In the genomic region with DNA sequence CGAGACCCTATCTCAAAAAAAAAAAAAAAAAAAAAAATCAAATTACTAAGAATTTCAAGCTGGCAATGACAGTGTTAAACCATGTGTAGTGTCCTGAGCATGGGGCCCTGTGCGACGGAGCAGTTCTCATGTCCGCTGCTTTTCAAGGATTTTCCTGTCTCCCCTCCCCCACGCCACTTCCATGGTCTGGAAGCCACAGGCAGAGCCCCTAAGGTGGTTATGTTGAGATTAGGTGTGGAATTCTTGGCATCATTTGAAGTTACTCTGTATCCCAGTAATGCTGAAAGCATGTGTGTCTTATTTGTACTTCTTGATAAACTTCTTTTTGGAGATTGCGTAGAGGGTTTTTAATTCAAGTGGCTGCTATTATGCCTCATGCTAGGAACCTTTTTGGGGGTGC, we compare ENCODE assay signal across 14 cellular contexts.
A peak's percentile ranks its signal among the peaks of the same experiment; 100 is the strongest.
DNase-seq lines count a peak whose midpoint lies in the region; ATAC-seq and TF ChIP-seq lines count a peak whose summit lies in the region.
"Had no signal": no experiment of that assay in that cellular context is flagged by ENCODE, and none has a peak within 500 bp of the region (broad histone marks: within the 10 kb centered on the region; RNA-seq: fewer than 3 reads in every experiment).

No MANE protein-coding gene starts in this region.

- no peak for ATAC-seq in activated CD4-positive, alpha-beta T cell treated with anti-CD3 and anti-CD28 coated beads for 36 hours
- ATAC-seq in HG03108 (IDR thresholded peaks at IDR 0.05; ENCODE audit: unreplicated experiment): no peak

- POLR2A ChIA-PET in activated CD4-positive, alpha-beta T cell treated with anti-CD3 and anti-CD28 coated beads for 36 hours (lab: Charles Lee): interaction anchor here (1.0 kb wide), 1 partner anchor 80 kb away, joined by 4 read pairs; no protein-coding TSS in a partner anchor
- POLR2A ChIA-PET in Caco-2 (lab: Charles Lee): interaction anchor here (0.6 kb wide), 2 partner anchors 65 to 111 kb away, joined by 3 to 5 read pairs; partner anchors contain the start of gene PFKFB3

- peak overlapping the region; percentile 78 for H3K27ac Mint-ChIP-seq in activated CD4-positive, alpha-beta T cell treated with anti-CD3 and anti-CD28 coated beads for 36 hours
- H3K27ac Mint-ChIP-seq in Caco-2 (ENCODE audit: unreplicated experiment): no peak overlapping the region
- peak overlapping the region in 2 of 3 experiments; percentile 23 to 34 for H3K27ac Mint-ChIP-seq in nephron

- H3K27me3 ChIP-seq in Caco-2 (replicated peaks; ENCODE audit: control insufficient read depth, insufficient read depth, low read length): no peaks in the 10 kb centered on the region
- H3K27me3 ChIP-seq: BE2C, ovary, right lobe of liver had no signal

- peaks cover 12% of the 10 kb centered on the region for H3K9me3 ChIP-seq in Caco-2
- H3K9me3 ChIP-seq: BE2C, ovary, right lobe of liver had no signal

- CTCF ChIA-PET in activated CD4-positive, alpha-beta T cell treated with anti-CD3 and anti-CD28 coated beads for 36 hours (lab: Charles Lee): interaction anchor here (1.4 kb wide), 1 partner anchor 14 kb away, joined by 3 read pairs; no protein-coding TSS in a partner anchor
- CTCF ChIA-PET in Caco-2 (lab: Charles Lee): no interaction called here

- H3K36me3 Mint-ChIP-seq in activated CD4-positive, alpha-beta T cell treated with anti-CD3 and anti-CD28 coated beads for 36 hours (ENCODE audit: low read depth): peaks cover 11% of the 10 kb centered on the region
- no peaks in the 10 kb centered on the region for H3K36me3 Mint-ChIP-seq in Caco-2 (ENCODE audit: insufficient read depth, unreplicated experiment)
- H3K36me3 Mint-ChIP-seq in nephron (ENCODE audit: low read depth): no peaks in the 10 kb centered on the region

- TF ChIP-seq CTCF in Caco-2 (IDR thresholded peaks at IDR 0.05; ENCODE audit: insufficient read depth in 1 of 2, low read depth in 1 of 2, low read length in 1 of 2, severe bottlenecking in 1 of 2, unreplicated experiment in 1 of 2) (no peak), nephron (IDR thresholded peaks at IDR 0.05; ENCODE audit: unreplicated experiment in 3 of 3) (no peak)

- intact Hi-C loops in activated CD4-positive, alpha-beta T cell treated with anti-CD3 and anti-CD28 coated beads for 36 hours (cut with DNase I, micrococcal nuclease): no loop called here
- intact Hi-C loops in Caco-2 (cut with micrococcal nuclease; ENCODE audit: unreplicated experiment): no loop called here

- no peak overlapping the region for H3K4me3 Mint-ChIP-seq in activated CD4-positive, alpha-beta T cell treated with anti-CD3 and anti-CD28 coated beads for 36 hours
- H3K4me3 Mint-ChIP-seq in Caco-2 (ENCODE audit: unreplicated experiment) (no peak overlapping the region), nephron (no peak overlapping the region)

- DNase-seq in activated CD4-positive, alpha-beta T cell treated with anti-CD3 and anti-CD28 coated beads for 36 hours: no peak
- no peak for DNase-seq in activated CD4-positive, alpha-beta T cell treated with anti-CD3 and anti-CD28 coated beads, Interleukin-2, amount 50 U/mL, for 48 hours
- DNase-seq in Caco-2 (peak; percentile 50 to 53), astrocyte of the hippocampus (ENCODE audit: low read depth, low spot score) (peak; percentile 57), activated gamma-delta T cell (lab: John Stamatoyannopoulos, UW) (no peak), NAMALWA (ENCODE audit: low spot score) (no peak)
- DNase-seq: BE2C, NCI-H1092, NCI-H2081, ovary, right lobe of liver had no signal

- BruUV-seq in Caco-2 (replicated peaks; lab: Mats Ljungman, UMichigan): no TSS peak

- peaks cover 54% of the 10 kb centered on the region for H3K4me1 Mint-ChIP-seq in activated CD4-positive, alpha-beta T cell treated with anti-CD3 and anti-CD28 coated beads for 36 hours
- H3K4me1 Mint-ChIP-seq in Caco-2 (ENCODE audit: low read depth, unreplicated experiment): peaks cover 7% of the 10 kb centered on the region
- peaks cover 9% of the 10 kb centered on the region for H3K4me1 Mint-ChIP-seq in nephron

- peaks cover 14% of the 10 kb centered on the region for H3K4me1 ChIP-seq in Caco-2
- H3K4me1 ChIP-seq: BE2C had no signal

- no peak overlapping the region for H3K4me3 ChIP-seq in Caco-2 (ENCODE audit: low read depth, low read length)
- H3K4me3 ChIP-seq: ovary, right lobe of liver, SK-N-MC had no signal

- no peaks in the 10 kb centered on the region for H3K36me3 ChIP-seq in Caco-2 (ENCODE audit: control insufficient read depth, insufficient read depth, low read length)
- H3K36me3 ChIP-seq: BE2C, ovary, right lobe of liver had no signal

- H3K27me3 Mint-ChIP-seq in activated CD4-positive, alpha-beta T cell treated with anti-CD3 and anti-CD28 coated beads for 36 hours: no peaks in the 10 kb centered on the region
- no peaks in the 10 kb centered on the region for H3K27me3 Mint-ChIP-seq in Caco-2 (ENCODE audit: insufficient read depth, unreplicated experiment)
- H3K27me3 Mint-ChIP-seq in nephron (ENCODE audit: low read depth): peaks cover 3% of the 10 kb centered on the region

- no peaks in the 10 kb centered on the region for H3K9me3 Mint-ChIP-seq in activated CD4-positive, alpha-beta T cell treated with anti-CD3 and anti-CD28 coated beads for 36 hours (ENCODE audit: low read depth)
- peaks cover 3% of the 10 kb centered on the region for H3K9me3 Mint-ChIP-seq in Caco-2 (ENCODE audit: unreplicated experiment)
- H3K9me3 Mint-ChIP-seq in nephron: peaks cover 3% of the 10 kb centered on the region

Comparison
In these comparisons a context has a peak if more than half of its experiments do, and no peak if none do; other contexts are left out.
1. DNase-seq: peak in Caco-2 (2 of 2) and astrocyte of the hippocampus (single experiment); none in activated CD4-positive, alpha-beta T cell treated with anti-CD3 and anti-CD28 coated beads for 36 hours (single experiment), activated CD4-positive, alpha-beta T cell treated with anti-CD3 and anti-CD28 coated beads, Interleukin-2, amount 50 U/mL, for 48 hours (0 of 2), activated gamma-delta T cell (single experiment) and NAMALWA (single experiment).